24 cellular contexts compared by ENCODE assay signal in the genomic region with DNA sequence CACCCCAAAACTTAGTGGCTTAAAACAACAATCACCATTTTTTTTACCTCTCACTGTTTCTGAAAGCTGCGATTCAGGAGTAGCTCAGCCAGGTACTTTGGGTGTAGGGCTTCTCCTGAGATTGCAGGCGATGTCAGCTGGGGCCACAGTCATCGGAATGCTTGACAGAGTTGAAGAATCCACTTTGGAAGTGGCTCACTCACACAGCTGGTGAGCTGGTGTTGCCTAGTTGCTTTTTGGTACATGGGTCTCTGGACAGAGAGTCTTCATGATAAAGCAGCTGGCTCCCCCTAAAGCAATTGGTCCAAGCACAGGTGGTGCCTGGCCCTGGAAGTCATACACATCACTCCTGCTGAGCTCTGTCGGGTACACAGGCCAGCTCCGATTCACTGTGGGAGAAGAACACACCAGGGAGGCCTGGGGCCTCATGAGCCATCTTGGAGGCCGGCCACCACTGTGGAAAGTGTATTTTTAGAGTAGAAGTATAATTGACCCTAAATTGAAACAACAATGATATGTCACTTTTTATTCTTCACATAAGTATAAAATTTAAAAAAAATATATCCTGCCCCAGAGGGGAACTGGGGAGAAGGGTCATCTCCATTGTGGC.
"Had no signal": no experiment of that assay in that cellular context is flagged by ENCODE, and none has a peak within 500 bp of the region (broad histone marks: within the 10 kb centered on the region; RNA-seq: fewer than 3 reads in every experiment).

No MANE protein-coding gene starts in this region.

- H3K4me3 Mint-ChIP-seq: mesothelial cell of epicardium; naive thymus-derived CD4-positive, alpha-beta T cell; nephron; stimulated activated effector memory CD8-positive, alpha-beta T cell treated with anti-CD3 and anti-CD28 coated beads, Interleukin-12 subunit alpha, Interleukin-12 subunit beta, amount 100 ng/mL, for 72 hours; type B pancreatic cell had no signal

- DNase-seq: effector CD4-positive, alpha-beta T cell; foreskin keratinocyte; heart left ventricle; kidney; mesenchymal stem cell; mucosa of descending colon; naive thymus-derived CD4-positive, alpha-beta T cell; right cardiac atrium; sigmoid colon; stimulated activated CD4-positive, alpha-beta T cell treated with anti-CD3 and anti-CD28 coated beads, Interleukin-2, amount 100 ng/mL, for 24 hours; stimulated activated CD4-positive, alpha-beta T cell treated with anti-CD3 and anti-CD28 coated beads, Interleukin-4, amount 100 ng/mL, for 24 hours; stimulated activated naive CD4-positive, alpha-beta T cell treated with Interleukin-2 at 50 U/mL for 16 hours; stomach; thyroid gland had no signal

- H3K9me3 ChIP-seq: gastroesophageal sphincter, heart left ventricle, mucosa of descending colon, prostate gland, sigmoid colon, stomach, thyroid gland had no signal

- H3K36me3 ChIP-seq: gastroesophageal sphincter, heart left ventricle, prostate gland, sigmoid colon, stomach, thyroid gland had no signal

- H3K4me3 ChIP-seq: dorsolateral prefrontal cortex, gastroesophageal sphincter, heart left ventricle, hepatocyte, mucosa of descending colon, prostate gland, sigmoid colon, stomach, thyroid gland had no signal

- H3K4me2 ChIP-seq: hepatocyte had no signal

- H2AFZ ChIP-seq: hepatocyte had no signal

- ATAC-seq: esophagus mucosa; foreskin keratinocyte; gastroesophageal sphincter; heart left ventricle; mucosa of descending colon; naive thymus-derived CD4-positive, alpha-beta T cell; right cardiac atrium; stimulated activated effector memory CD8-positive, alpha-beta T cell treated with anti-CD3 and anti-CD28 coated beads, Interleukin-12 subunit alpha, Interleukin-12 subunit beta, amount 100 ng/mL, for 72 hours had no signal

- H3K9me3 Mint-ChIP-seq: mesothelial cell of epicardium; naive thymus-derived CD4-positive, alpha-beta T cell; nephron; stimulated activated effector memory CD8-positive, alpha-beta T cell treated with anti-CD3 and anti-CD28 coated beads, Interleukin-12 subunit alpha, Interleukin-12 subunit beta, amount 100 ng/mL, for 72 hours; type B pancreatic cell had no signal

- H3K27ac ChIP-seq: epithelial cell of prostate, foreskin keratinocyte, gastroesophageal sphincter, heart left ventricle, hepatocyte, prostate gland, sigmoid colon, stomach, thyroid gland had no signal

- H3K27me3 ChIP-seq: dorsolateral prefrontal cortex, gastroesophageal sphincter, heart left ventricle, hepatocyte, sigmoid colon, stomach, thyroid gland had no signal

- H3K4me1 Mint-ChIP-seq: mesothelial cell of epicardium; stimulated activated effector memory CD8-positive, alpha-beta T cell treated with anti-CD3 and anti-CD28 coated beads, Interleukin-12 subunit alpha, Interleukin-12 subunit beta, amount 100 ng/mL, for 72 hours had no signal

- H3K79me2 ChIP-seq: hepatocyte had no signal

- H3K4me1 ChIP-seq: foreskin keratinocyte, prostate gland, sigmoid colon, thyroid gland had no signal

- H3K27me3 Mint-ChIP-seq: naive thymus-derived CD4-positive, alpha-beta T cell had no signal

- H3K27ac Mint-ChIP-seq: mesothelial cell of epicardium; naive thymus-derived CD4-positive, alpha-beta T cell; stimulated activated effector memory CD8-positive, alpha-beta T cell treated with anti-CD3 and anti-CD28 coated beads, Interleukin-12 subunit alpha, Interleukin-12 subunit beta, amount 100 ng/mL, for 72 hours; type B pancreatic cell had no signal

- H3K36me3 Mint-ChIP-seq: mesothelial cell of epicardium; naive thymus-derived CD4-positive, alpha-beta T cell; stimulated activated effector memory CD8-positive, alpha-beta T cell treated with anti-CD3 and anti-CD28 coated beads, Interleukin-12 subunit alpha, Interleukin-12 subunit beta, amount 100 ng/mL, for 72 hours; type B pancreatic cell had no signal
